In genomic region chr16:29808219-29808900, GRCh38 we compare ENCODE assay signal across 8 cellular contexts. TPM values are rescaled to one million over a fixed set of nuclear protein-coding genes. Genes with fewer than 3 reads are reported as not detected.
DNase-seq lines count a peak whose midpoint lies in the region; ATAC-seq and TF ChIP-seq lines count a peak whose summit lies in the region.

No MANE protein-coding gene starts in this region.

- no peak for TF ChIP-seq CTCF in neural progenitor cell (IDR thresholded peaks at IDR 0.05)

- H3K4me3 Mint-ChIP-seq in neural progenitor cell = peak overlapping the region; percentile 87

- H3K9me3 ChIP-seq in duodenal mucosa (ENCODE audit: control insufficient read depth in 1 of 2, low read length in 2 of 2) (no peaks in the 10 kb centered on the region), neural progenitor cell (ENCODE audit: low read depth) (no peaks in the 10 kb centered on the region)

- peaks cover 57% of the 10 kb centered on the region for H3K4me1 Mint-ChIP-seq in neural progenitor cell

- H3K27me3 Mint-ChIP-seq in neural progenitor cell (ENCODE audit: insufficient read depth, low read depth) = peaks cover 15% of the 10 kb centered on the region

- H4K20me1 ChIP-seq in neural progenitor cell (ENCODE audit: low read depth) = peaks cover 37% of the 10 kb centered on the region

- peak overlapping the region; percentile 88 for H3K4me2 ChIP-seq in neural progenitor cell

- H3K4me1 ChIP-seq in duodenal mucosa (ENCODE audit: control insufficient read depth in 1 of 2, insufficient read depth in 2 of 2, low read length in 2 of 2) (peaks cover 35 to 63% of the 10 kb centered on the region in 2 donors), neural progenitor cell (peaks cover 44% of the 10 kb centered on the region)

- peaks cover 5 to 10% of the 10 kb centered on the region in 2 donors for H3K27me3 ChIP-seq in duodenal mucosa (ENCODE audit: control insufficient read depth in 1 of 2, insufficient read depth in 2 of 2, low read length in 2 of 2)
- H3K27me3 ChIP-seq in neural progenitor cell = no peaks in the 10 kb centered on the region

- no peaks in the 10 kb centered on the region for H3K9me3 Mint-ChIP-seq in neural progenitor cell

- H2AFZ ChIP-seq in neural progenitor cell (replicated peaks) = no peak overlapping the region

- peaks cover 10% of the 10 kb centered on the region for H3K36me3 Mint-ChIP-seq in neural progenitor cell

- H3K4me3 ChIP-seq in duodenal mucosa (ENCODE audit: low read depth in 1 of 2, low read length in 2 of 2) (peak overlapping the region; percentile 72 to 81), neural progenitor cell (peak overlapping the region; percentile 72)

- ATAC-seq in HG02571 (IDR thresholded peaks at IDR 0.05; ENCODE audit: unreplicated experiment) = no peak

- DNase-seq in ELR (ENCODE audit: low read depth) = peak; percentile 16
- DNase-seq in RKO (ENCODE audit: low spot score) = peak; percentile 45
- DNase-seq in neural progenitor cell (ENCODE audit: low spot score) = no peak
- DNase-seq in amniotic stem cell (lab: John Stamatoyannopoulos, UW) = no peak
- no peak for DNase-seq in NCI-H2081 treated with DMSO at 0.1 percent for 48 hours (lab: John Stamatoyannopoulos, UW)
- DNase-seq in NCI-H1436 (lab: John Stamatoyannopoulos, UW) = no peak

- H3K27ac ChIP-seq in duodenal mucosa (ENCODE audit: low read depth, low read length) (peak overlapping the region; percentile 85), neural progenitor cell (no peak overlapping the region)

- H3K36me3 ChIP-seq in duodenal mucosa (ENCODE audit: control insufficient read depth in 1 of 2, insufficient read depth in 2 of 2, low read length in 2 of 2) (peaks cover 16 to 17% of the 10 kb centered on the region in 2 donors), neural progenitor cell (no peaks in the 10 kb centered on the region)

- peaks cover 82% of the 10 kb centered on the region for H3F3A ChIP-seq in neural progenitor cell (ENCODE audit: low read depth)

- peak overlapping the region; percentile 43 for H3K27ac Mint-ChIP-seq in neural progenitor cell

- peaks cover 54% of the 10 kb centered on the region for H3K79me2 ChIP-seq in neural progenitor cell (ENCODE audit: low read depth)

- H3K9ac ChIP-seq in duodenal mucosa (ENCODE audit: low read depth in 1 of 2, low read length in 2 of 2) (peak overlapping the region; percentile 65 to 88), neural progenitor cell (no peak overlapping the region)

RNA-seq across cellular contexts. Expression of gene MAZ, which starts 2.0 kb away (rescaled TPM):
- 120 and 220 TPM in 2 replicates for total RNA-seq in neural progenitor cell (ENCODE audit: low replicate concordance)

RNA-seq across cellular contexts. Expression of gene PRRT2, which starts 3.6 kb away (rescaled TPM):
- total RNA-seq in neural progenitor cell (ENCODE audit: low replicate concordance) = 23.5 and 71.4 TPM in 2 replicates

RNA-seq across cellular contexts. Expression of gene PAGR1, which starts 7.6 kb away (rescaled TPM):
- total RNA-seq in neural progenitor cell (ENCODE audit: low replicate concordance) = 47.2 and 88.3 TPM in 2 replicates

RNA-seq across cellular contexts. Expression of gene MVP, which starts 11.9 kb away (rescaled TPM):
- 2.4 and 4.4 TPM in 2 replicates for total RNA-seq in neural progenitor cell (ENCODE audit: low replicate concordance)

RNA-seq across cellular contexts. Expression of gene KIF22, which starts 17.8 kb away (rescaled TPM):
- total RNA-seq in neural progenitor cell (ENCODE audit: low replicate concordance) = 173 and 275 TPM in 2 replicates

Comparison
In these comparisons a context has a peak if more than half of its experiments do, and no peak if none do; other contexts are left out.
1. DNase-seq: peak in ELR (single experiment) and RKO (single experiment); none in neural progenitor cell (single experiment), amniotic stem cell (single experiment), NCI-H2081 treated with DMSO at 0.1 percent for 48 hours (single experiment) and NCI-H1436 (single experiment).